ENCODE assay signal across 9 cellular contexts in genomic region chr5:137858223-137858916, GRCh38. TPM values are rescaled to one million over a fixed set of nuclear protein-coding genes. Genes with fewer than 3 reads are reported as not detected.
DNase-seq lines count a peak whose midpoint lies in the region; ATAC-seq and TF ChIP-seq lines count a peak whose summit lies in the region.
"Had no signal": no experiment of that assay in that cellular context is flagged by ENCODE, and none has a peak within 500 bp of the region (broad histone marks: within the 10 kb centered on the region; RNA-seq: fewer than 3 reads in every experiment).

No MANE protein-coding gene starts in this region.

- intact Hi-C loops in sciatic nerve (cut with DNase I): no loop called here
- intact Hi-C loops in esophagus squamous epithelium (cut with DNase I): no loop called here

- H3K27me3 ChIP-seq in esophagus squamous epithelium: no peaks in the 10 kb centered on the region

- DNase-seq in GF-D8 (lab: John Stamatoyannopoulos, UW): peak; percentile 21
- DNase-seq in Kasumi-1 (lab: John Stamatoyannopoulos, UW): peak; percentile 72 to 78
- peak; percentile 49 to 53 for DNase-seq in cardiac fibroblast (ENCODE audit: low read depth in 2 of 2)
- no peak for DNase-seq in sciatic nerve (ENCODE audit: low spot score)
- DNase-seq in activated effector memory CD4-positive, alpha-beta T cell treated with Interleukin-2 at 50 U/mL for 16 hours: no peak
- DNase-seq in COR-L47 (lab: John Stamatoyannopoulos, UW): no peak
- DNase-seq in esophagus squamous epithelium (lab: John Stamatoyannopoulos, UW): no peak

- peak; percentile 84 for ATAC-seq in GM21619 (IDR thresholded peaks at IDR 0.05; ENCODE audit: unreplicated experiment)
- peak; percentile 93 for ATAC-seq in sciatic nerve

- no peak for TF ChIP-seq CTCF in cardiac fibroblast (IDR thresholded peaks at IDR 0.05; ENCODE audit: low read depth, low read length)
- TF ChIP-seq CTCF in esophagus squamous epithelium (IDR thresholded peaks at IDR 0.05): no peak

- no peaks in the 10 kb centered on the region for H3K9me3 ChIP-seq in esophagus squamous epithelium

- WGBS in esophagus squamous epithelium, 2 donors: 19 to 20% methylated on average over 3 of the region's 3 CpGs

- H3K4me3 ChIP-seq in cardiac fibroblast (replicated peaks in 1 of 2; ENCODE audit: low read depth in 2 of 2, low read length in 2 of 2): no peak overlapping the region
- H3K4me3 ChIP-seq in esophagus squamous epithelium: peak overlapping the region in 1 of 4 donors; percentile 38

- H3K27ac ChIP-seq in esophagus squamous epithelium: peak overlapping the region in 1 of 4 donors; percentile 11

- TF ChIP-seq POLR2A in esophagus squamous epithelium (IDR thresholded peaks at IDR 0.05): no peak

- H3K4me1 ChIP-seq in esophagus squamous epithelium: peaks cover 0 to 14% (median 0%) of the 10 kb centered on the region in 3 donors

- H3K36me3 ChIP-seq in esophagus squamous epithelium: no peaks in the 10 kb centered on the region

RNA-seq across cellular contexts. Expression of gene MYOT, which starts 9.3 kb away (rescaled TPM):
- total RNA-seq in sciatic nerve (10.9 TPM), esophagus squamous epithelium (1 to 10 TPM in 1 of 4 donors, under 1 TPM in 1, not detected in 2; 0.92 to 4.8 TPM)
- total RNA-seq: HT1080 had no signal

RNA-seq across cellular contexts. Expression of gene PKD2L2, which starts 30.9 kb away (rescaled TPM):
- total RNA-seq in sciatic nerve: not detected
- total RNA-seq in esophagus squamous epithelium: not detected
- total RNA-seq: HT1080 had no signal

Comparison
In these comparisons a context has a peak if more than half of its experiments do, and no peak if none do; other contexts are left out.
1. DNase-seq: peak in GF-D8 (single experiment), Kasumi-1 (2 of 2) and cardiac fibroblast (2 of 2); none in sciatic nerve (single experiment), activated effector memory CD4-positive, alpha-beta T cell treated with Interleukin-2 at 50 U/mL for 16 hours (single experiment), COR-L47 (single experiment) and esophagus squamous epithelium (single experiment).